In genomic region chr11:118435893-118436624, GRCh38 we compare ENCODE assay signal across 1 cellular context.
A peak's percentile ranks its signal among the peaks of the same experiment; 100 is the strongest.
TF ChIP-seq lines count a peak whose summit lies in the region.

TSS of gene KMT2A (plus strand) at chr11:118436492. CDS start at chr11:118436513, 21 bp downstream.

TF ChIP-seq in HepG2, 621 proteins besides CTCF, POLR2A, EP300 and RAD21 (continued from another document and continues in another):
- peak; percentile 69 for TF ChIP-seq PAXIP1 (CRISPR knock-in tag; conservative IDR thresholded peaks at IDR 0.05)
- TF ChIP-seq HDAC1 (CRISPR knock-in tag; IDR thresholded peaks at IDR 0.05) = peak; percentile 28; the same call in 1 of the 2 replicates
- TF ChIP-seq ZEB1 (IDR thresholded peaks at IDR 0.05; ENCODE audit: insufficient replicate concordance, low read depth) = no peak
- TF ChIP-seq GATAD1 (CRISPR knock-in tag; IDR thresholded peaks at IDR 0.05) = peak; percentile 59
- peak; percentile 94 for TF ChIP-seq ZBTB25 (CRISPR knock-in tag; IDR thresholded peaks at IDR 0.05)
- TF ChIP-seq PRDM10 (CRISPR knock-in tag; IDR thresholded peaks at IDR 0.05; ENCODE audit: low read depth) = peak; percentile 82
- no peak for TF ChIP-seq FOXJ3 (CRISPR knock-in tag; IDR thresholded peaks at IDR 0.05; ENCODE audit: borderline replicate concordance)
- TF ChIP-seq NR3C1 (CRISPR knock-in tag; IDR thresholded peaks at IDR 0.05) = no peak
- no peak for TF ChIP-seq NCOA1 (CRISPR knock-in tag; IDR thresholded peaks at IDR 0.05)
- TF ChIP-seq YY1 (IDR thresholded peaks at IDR 0.05; ENCODE audit: insufficient read depth, insufficient replicate concordance, low read depth, low read length) = peak; percentile 88
- peak; percentile 45; the same call in 1 of the 2 replicates for TF ChIP-seq SRY (CRISPR knock-in tag; IDR thresholded peaks at IDR 0.05)
- peak; percentile 80 for TF ChIP-seq KDM3A (CRISPR knock-in tag; IDR thresholded peaks at IDR 0.05; ENCODE audit: low read depth)
- no peak for TF ChIP-seq DMTF1 (CRISPR knock-in tag; IDR thresholded peaks at IDR 0.05)
- TF ChIP-seq, protein P1, sequence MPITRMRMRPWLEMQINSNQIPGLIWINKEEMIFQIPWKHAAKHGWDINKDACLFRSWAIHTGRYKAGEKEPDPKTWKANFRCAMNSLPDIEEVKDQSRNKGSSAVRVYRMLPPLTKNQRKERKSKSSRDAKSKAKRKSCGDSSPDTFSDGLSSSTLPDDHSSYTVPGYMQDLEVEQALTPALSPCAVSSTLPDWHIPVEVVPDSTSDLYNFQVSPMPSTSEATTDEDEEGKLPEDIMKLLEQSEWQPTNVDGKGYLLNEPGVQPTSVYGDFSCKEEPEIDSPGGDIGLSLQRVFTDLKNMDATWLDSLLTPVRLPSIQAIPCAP (CRISPR knock-in tag; IDR thresholded peaks at IDR 0.05; ENCODE audit: low read depth) = no peak
- TF ChIP-seq HDAC2 (CRISPR knock-in tag; IDR thresholded peaks at IDR 0.05) = no peak; the same call in 1 of the 2 replicates
- peak; percentile 98 for TF ChIP-seq XRCC5 (optimal IDR thresholded peaks at IDR 0.05; ENCODE audit: low read length)
- no peak for TF ChIP-seq MBNL3 (CRISPR knock-in tag; conservative IDR thresholded peaks at IDR 0.05)
- TF ChIP-seq MBD4 (IDR thresholded peaks at IDR 0.05; ENCODE audit: borderline replicate concordance, low read length) = no peak
- no peak for TF ChIP-seq ZFP41 (CRISPR knock-in tag; IDR thresholded peaks at IDR 0.05; ENCODE audit: borderline replicate concordance)
- TF ChIP-seq KLF16 (CRISPR knock-in tag; IDR thresholded peaks at IDR 0.05) = peak in 1 of 2 experiments; percentile 92; a peak in 2 of 4 replicates
- TF ChIP-seq BCLAF1 (IDR thresholded peaks at IDR 0.05) = no peak
- no peak for TF ChIP-seq ZNF3 (CRISPR knock-in tag; IDR thresholded peaks at IDR 0.05)
- no peak for TF ChIP-seq TCF7 (IDR thresholded peaks at IDR 0.05; ENCODE audit: low read depth)
- no peak for TF ChIP-seq HINFP (CRISPR knock-in tag; IDR thresholded peaks at IDR 0.05; ENCODE audit: low read depth)
- no peak for TF ChIP-seq SAFB2 (CRISPR knock-in tag; IDR thresholded peaks at IDR 0.05; ENCODE audit: borderline replicate concordance, low read depth)
- no peak for TF ChIP-seq ZNF747 (CRISPR knock-in tag; IDR thresholded peaks at IDR 0.05; ENCODE audit: borderline replicate concordance)
- TF ChIP-seq ZFP36 (IDR thresholded peaks at IDR 0.05; ENCODE audit: borderline replicate concordance, low read depth, low read length, partially characterized antibody) = no peak
- TF ChIP-seq SAP130 (CRISPR knock-in tag; IDR thresholded peaks at IDR 0.05; ENCODE audit: low read depth) = peak; percentile 87
- TF ChIP-seq BORCS8-MEF2B (CRISPR knock-in tag; IDR thresholded peaks at IDR 0.05) = no peak
- TF ChIP-seq ZNF563 (CRISPR knock-in tag; IDR thresholded peaks at IDR 0.05) = peak; percentile 66; the same call in 1 of the 2 replicates
- TF ChIP-seq FOXP1 (IDR thresholded peaks at IDR 0.05) = no peak
- 0 out of 2 replicates have a peak, but pooled peaks have one; percentile 6 for TF ChIP-seq FOXP1 (CRISPR knock-in tag; IDR thresholded peaks at IDR 0.05)
- no peak for TF ChIP-seq HNF4A (CRISPR knock-in tag; IDR thresholded peaks at IDR 0.05)
- peak; percentile 87 for TF ChIP-seq ETV5 (CRISPR knock-in tag; IDR thresholded peaks at IDR 0.05; ENCODE audit: borderline replicate concordance)
- TF ChIP-seq ZNF230 (CRISPR knock-in tag; IDR thresholded peaks at IDR 0.05) = 0 out of 2 replicates have a peak, but pooled peaks have one; percentile 27
- TF ChIP-seq SUZ12 (IDR thresholded peaks at IDR 0.05; ENCODE audit: low read depth, low read length) = no peak
- TF ChIP-seq ZBTB46 (CRISPR knock-in tag; IDR thresholded peaks at IDR 0.05; ENCODE audit: borderline replicate concordance) = no peak
- no peak; the same call in 1 of the 2 replicates for TF ChIP-seq ETV6 (CRISPR knock-in tag; conservative IDR thresholded peaks at IDR 0.05)
- no peak for TF ChIP-seq ELF4 (CRISPR knock-in tag; IDR thresholded peaks at IDR 0.05; ENCODE audit: borderline replicate concordance)
- no peak for TF ChIP-seq GZF1 (CRISPR knock-in tag; IDR thresholded peaks at IDR 0.05)
